12 cellular contexts compared by ENCODE assay signal in genomic region chr7:2012981-2013380, GRCh38.
A peak's percentile ranks its signal among the peaks of the same experiment; 100 is the strongest.
DNase-seq lines count a peak whose midpoint lies in the region; ATAC-seq and TF ChIP-seq lines count a peak whose summit lies in the region.
"Had no signal": no experiment of that assay in that cellular context is flagged by ENCODE, and none has a peak within 500 bp of the region (broad histone marks: within the 10 kb centered on the region; RNA-seq: fewer than 3 reads in every experiment).

No MANE protein-coding gene starts in this region.

- no peaks in the 10 kb centered on the region for H3F3A ChIP-seq in SK-N-SH (replicated peaks; ENCODE audit: insufficient read depth)

- H2AFZ ChIP-seq in SK-N-SH (ENCODE audit: low read depth): no peak overlapping the region

- no peak for ATAC-seq in HG03354 (IDR thresholded peaks at IDR 0.05; ENCODE audit: poor library complexity, severe bottlenecking, unreplicated experiment)
- no peak for ATAC-seq in HG02610 (IDR thresholded peaks at IDR 0.05; ENCODE audit: unreplicated experiment)
- ATAC-seq: body of pancreas had no signal

- H3K4me3 ChIP-seq in SK-N-SH (ENCODE audit: low read depth in 2 of 2, low read length in 1 of 2) (no peak overlapping the region), mesendoderm (ENCODE audit: low read length) (no peak overlapping the region)
- H3K4me3 ChIP-seq: body of pancreas had no signal

- H3K36me3 ChIP-seq in SK-N-SH (replicated peaks in 1 of 2; ENCODE audit: control insufficient read depth in 1 of 2, insufficient read depth in 2 of 2, low read length in 1 of 2) (no peaks in the 10 kb centered on the region), mesendoderm (ENCODE audit: control insufficient read depth, insufficient read depth, low read length) (no peaks in the 10 kb centered on the region)

- H2AK5ac ChIP-seq in mesendoderm (ENCODE audit: low read length): no peak overlapping the region

- H3K4me1 Mint-ChIP-seq in type B pancreatic cell (ENCODE audit: unreplicated experiment): peaks cover 20% of the 10 kb centered on the region
- H3K4me1 Mint-ChIP-seq: activated CD4-positive, alpha-beta T cell treated with anti-CD3 and anti-CD28 coated beads, Interleukin-2, amount 10 ng/mL, durations not matched to agents 7 days and 5 days had no signal

- H4K20me1 ChIP-seq in SK-N-SH (ENCODE audit: insufficient read depth): no peaks in the 10 kb centered on the region

- no peaks in the 10 kb centered on the region for H3K36me3 Mint-ChIP-seq in type B pancreatic cell

- no peaks in the 10 kb centered on the region for H3K9me3 ChIP-seq in SK-N-SH
- H3K9me3 ChIP-seq: body of pancreas had no signal

- H3K9ac ChIP-seq in SK-N-SH (no peak overlapping the region), mesendoderm (ENCODE audit: low read length) (no peak overlapping the region)

- no peak overlapping the region for H2BK5ac ChIP-seq in mesendoderm (ENCODE audit: low read length)

- POLR2A ChIA-PET in SK-N-SH (lab: Yijun Ruan, JAX): interaction anchor here (1.2 kb wide), 1 partner anchor 69 kb away, joined by 4 read pairs; no protein-coding TSS in a partner anchor

- peak overlapping the region; percentile 12 for H3K27ac Mint-ChIP-seq in type B pancreatic cell
- H3K27ac Mint-ChIP-seq: activated CD4-positive, alpha-beta T cell treated with anti-CD3 and anti-CD28 coated beads, Interleukin-2, amount 10 ng/mL, durations not matched to agents 7 days and 5 days had no signal

- no peak overlapping the region for H3K56ac ChIP-seq in mesendoderm (ENCODE audit: low read length)

- CTCF ChIA-PET in SK-N-SH (lab: Yijun Ruan, JAX): interaction anchor here (0.6 to 2.5 kb wide), 8 partner anchors 15 to 200 kb away, joined by 3 to 8 read pairs (median 4); no protein-coding TSS in a partner anchor

- no peak overlapping the region for H2BK120ac ChIP-seq in mesendoderm (ENCODE audit: low read depth, low read length)

- H3K4me3 Mint-ChIP-seq in type B pancreatic cell: no peak overlapping the region
- H3K4me3 Mint-ChIP-seq: activated CD4-positive, alpha-beta T cell treated with anti-CD3 and anti-CD28 coated beads, Interleukin-2, amount 10 ng/mL, durations not matched to agents 7 days and 5 days had no signal

- DNase-seq in NCI-H748 (lab: John Stamatoyannopoulos, UW; ENCODE audit: unreplicated experiment) (peak; percentile 34), NCI-H748 treated with DMSO at 0.1 percent for 48 hours (lab: John Stamatoyannopoulos, UW) (no peak), SK-N-SH (peak; percentile 98), hypothalamus (lab: John Stamatoyannopoulos, UW) (peak in 26 of 51 donors; percentile 8 to 62 (median 26)), type B pancreatic cell (ENCODE audit: extremely low spot score, unreplicated experiment) (no peak), mesendoderm (no peak)
- DNase-seq: ACHN; activated CD4-positive, alpha-beta T cell treated with anti-CD3 and anti-CD28 coated beads, Interleukin-2, amount 10 ng/mL, durations not matched to agents 7 days and 5 days; OCI-M1 had no signal

- no peak overlapping the region for H2BK15ac ChIP-seq in mesendoderm (replicated peaks; ENCODE audit: low read depth)

- no peak overlapping the region for H3K4ac ChIP-seq in mesendoderm (ENCODE audit: low read depth, low read length)

- WGBS in SK-N-SH (ENCODE audit: low lambda C conversion rate): 35% methylated on average over 7 of the region's 8 CpGs
- no CpG with 5 or more reads among the region's 8 CpGs for WGBS in mesendoderm (ENCODE audit: extremely low coverage, insufficient coverage, low lambda C conversion rate)

- peak overlapping the region in 1 of 2 experiments; percentile 95; a peak in 2 of 4 replicates for H3K27ac ChIP-seq in SK-N-SH (ENCODE audit: low read depth in 2 of 2, low read length in 1 of 2)
- H3K27ac ChIP-seq in mesendoderm (ENCODE audit: low read depth, low read length): no peak overlapping the region
- H3K27ac ChIP-seq: body of pancreas had no signal

- H3K79me1 ChIP-seq in mesendoderm (ENCODE audit: low read length): no peaks in the 10 kb centered on the region

- peak in 1 of 2 experiments; percentile 34; a peak in 1 of 4 replicates for TF ChIP-seq EP300 in SK-N-SH (IDR thresholded peaks at IDR 0.05; ENCODE audit: borderline replicate concordance in 1 of 2, low read depth in 1 of 2, low read length in 1 of 2)

- H3K79me2 ChIP-seq in SK-N-SH (ENCODE audit: insufficient read depth): 0 out of 2 replicates have a peak, but pooled peaks cover 4% of the 10 kb centered on the region
- H3K79me2 ChIP-seq in mesendoderm (ENCODE audit: control insufficient read depth, insufficient read depth, low read length): no peaks in the 10 kb centered on the region

- no peaks in the 10 kb centered on the region for H3K9me2 ChIP-seq in SK-N-SH

- H3K4me2 ChIP-seq in SK-N-SH (no peak overlapping the region), mesendoderm (ENCODE audit: low read length) (no peak overlapping the region)

- no peaks in the 10 kb centered on the region for H3K9me3 Mint-ChIP-seq in type B pancreatic cell
- H3K9me3 Mint-ChIP-seq: activated CD4-positive, alpha-beta T cell treated with anti-CD3 and anti-CD28 coated beads, Interleukin-2, amount 10 ng/mL, durations not matched to agents 7 days and 5 days had no signal

- no peak overlapping the region for H4K8ac ChIP-seq in mesendoderm (ENCODE audit: low read depth, low read length)

- no peak; the same call in 1 of the 2 replicates for TF ChIP-seq RAD21 in SK-N-SH (IDR thresholded peaks at IDR 0.05; ENCODE audit: low read length)

- no peak overlapping the region for H3K23ac ChIP-seq in mesendoderm (ENCODE audit: low read length)

- H4K5ac ChIP-seq in mesendoderm (ENCODE audit: low read length): no peak overlapping the region

- H3K4me1 ChIP-seq in SK-N-SH (ENCODE audit: control insufficient read depth in 1 of 2, insufficient read depth in 2 of 2, low read depth in 1 of 2, low read length in 1 of 2) (peaks cover 0 to 82% of the 10 kb centered on the region in 2 experiments; a peak in 1 of 4 replicates), mesendoderm (ENCODE audit: control insufficient read depth, low read depth, low read length) (no peaks in the 10 kb centered on the region)
- H3K4me1 ChIP-seq: body of pancreas had no signal

- H3K27me3 ChIP-seq in SK-N-SH (ENCODE audit: insufficient read depth) (no peaks in the 10 kb centered on the region), mesendoderm (ENCODE audit: insufficient read depth, low read length, poor library complexity) (no peaks in the 10 kb centered on the region)
- H3K27me3 ChIP-seq: body of pancreas had no signal

- H3K27me3 Mint-ChIP-seq in type B pancreatic cell: no peaks in the 10 kb centered on the region
- H3K27me3 Mint-ChIP-seq: activated CD4-positive, alpha-beta T cell treated with anti-CD3 and anti-CD28 coated beads, Interleukin-2, amount 10 ng/mL, durations not matched to agents 7 days and 5 days had no signal

- no peak for TF ChIP-seq CTCF in SK-N-SH (IDR thresholded peaks at IDR 0.05)
- no peak for TF ChIP-seq CTCF in type B pancreatic cell (conservative IDR thresholded peaks at IDR 0.05)

- no peak overlapping the region for H3K18ac ChIP-seq in mesendoderm (ENCODE audit: low read length)

TF ChIP-seq in SK-N-SH, 30 proteins besides CTCF, POLR2A, EP300 and RAD21 (continues in another document):
- peak; percentile 88 for TF ChIP-seq FOXJ3 (CRISPR knock-in tag; IDR thresholded peaks at IDR 0.05)
- peak; percentile 43; the same call in 1 of the 2 replicates for TF ChIP-seq NFIC (IDR thresholded peaks at IDR 0.05; ENCODE audit: borderline replicate concordance)
- no peak for TF ChIP-seq SMC3 (IDR thresholded peaks at IDR 0.05; ENCODE audit: low read depth, low read length)
- TF ChIP-seq FOXM1 (IDR thresholded peaks at IDR 0.05; ENCODE audit: low read depth): no peak
- no peak for TF ChIP-seq ELF1 (IDR thresholded peaks at IDR 0.05)
- TF ChIP-seq RXRA (IDR thresholded peaks at IDR 0.05; ENCODE audit: borderline replicate concordance, low read depth): no peak
- no peak for TF ChIP-seq FOSL2 (IDR thresholded peaks at IDR 0.05; ENCODE audit: borderline replicate concordance, low read depth)
- TF ChIP-seq NRF1 (IDR thresholded peaks at IDR 0.05; ENCODE audit: low read depth, low read length): no peak
- no peak; the same call in 1 of the 2 replicates for TF ChIP-seq GATA2 (CRISPR knock-in tag; IDR thresholded peaks at IDR 0.05)
- peak; percentile 48 for TF ChIP-seq CHD2 (IDR thresholded peaks at IDR 0.05; ENCODE audit: low read length, partially characterized antibody)
- TF ChIP-seq MEF2A (IDR thresholded peaks at IDR 0.05; ENCODE audit: borderline replicate concordance, low read depth): no peak
- peak; percentile 85 for TF ChIP-seq MXI1 (IDR thresholded peaks at IDR 0.05; ENCODE audit: low read depth, low read length)
- no peak for TF ChIP-seq USF1 (IDR thresholded peaks at IDR 0.05; ENCODE audit: borderline replicate concordance, low read depth)
- no peak for TF ChIP-seq GABPA (IDR thresholded peaks at IDR 0.05; ENCODE audit: low read depth)
- no peak for TF ChIP-seq SIN3A (IDR thresholded peaks at IDR 0.05; ENCODE audit: borderline replicate concordance, low read depth, low read length)
- TF ChIP-seq, protein P1, sequence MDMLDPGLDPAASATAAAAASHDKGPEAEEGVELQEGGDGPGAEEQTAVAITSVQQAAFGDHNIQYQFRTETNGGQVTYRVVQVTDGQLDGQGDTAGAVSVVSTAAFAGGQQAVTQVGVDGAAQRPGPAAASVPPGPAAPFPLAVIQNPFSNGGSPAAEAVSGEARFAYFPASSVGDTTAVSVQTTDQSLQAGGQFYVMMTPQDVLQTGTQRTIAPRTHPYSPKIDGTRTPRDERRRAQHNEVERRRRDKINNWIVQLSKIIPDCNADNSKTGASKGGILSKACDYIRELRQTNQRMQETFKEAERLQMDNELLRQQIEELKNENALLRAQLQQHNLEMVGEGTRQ (IDR thresholded peaks at IDR 0.05; ENCODE audit: borderline replicate concordance, low read depth, low read length): no peak
- TF ChIP-seq IRF3 (IDR thresholded peaks at IDR 0.05; ENCODE audit: low read depth, low read length): no peak

Comparison
In these comparisons a context has a peak if more than half of its experiments do, and no peak if none do; other contexts are left out.
1. DNase-seq: peak in NCI-H748 (single experiment), SK-N-SH (single experiment) and hypothalamus (26 of 51); none in NCI-H748 treated with DMSO at 0.1 percent for 48 hours (single experiment), type B pancreatic cell (single experiment) and mesendoderm (single experiment).